1 cellular context compared by ENCODE assay signal in genomic region chr15:78507831-78508160, GRCh38.
TF ChIP-seq lines count a peak whose summit lies in the region.

No MANE protein-coding gene starts in this region.

TF ChIP-seq in HepG2, 621 proteins besides CTCF, POLR2A, EP300 and RAD21 (continued from another document and continues in another):
- TF ChIP-seq MXD1 (CRISPR knock-in tag; IDR thresholded peaks at IDR 0.05), result no peak
- TF ChIP-seq ZNF589 (CRISPR knock-in tag; conservative IDR thresholded peaks at IDR 0.05), result no peak
- TF ChIP-seq NRL (CRISPR knock-in tag; IDR thresholded peaks at IDR 0.05; ENCODE audit: borderline replicate concordance), result 0 out of 2 replicates have a peak, but pooled peaks have one; percentile 16
- TF ChIP-seq ZNF777 (CRISPR knock-in tag; IDR thresholded peaks at IDR 0.05), result peak; percentile 52; the same call in 1 of the 2 replicates
- no peak for TF ChIP-seq USF2 (IDR thresholded peaks at IDR 0.05; ENCODE audit: low read depth, low read length)
- no peak for TF ChIP-seq USF2 (CRISPR knock-in tag; IDR thresholded peaks at IDR 0.05; ENCODE audit: borderline replicate concordance)
- TF ChIP-seq ZNF460 (CRISPR knock-in tag; IDR thresholded peaks at IDR 0.05; ENCODE audit: borderline replicate concordance), result no peak
- no peak for TF ChIP-seq PHF20 (CRISPR knock-in tag; IDR thresholded peaks at IDR 0.05)
- no peak for TF ChIP-seq PBX3 (CRISPR knock-in tag; IDR thresholded peaks at IDR 0.05; ENCODE audit: borderline replicate concordance)
- no peak for TF ChIP-seq BORCS8-MEF2B (CRISPR knock-in tag; IDR thresholded peaks at IDR 0.05)
- TF ChIP-seq ZNF510 (CRISPR knock-in tag; IDR thresholded peaks at IDR 0.05; ENCODE audit: low read depth), result no peak
- TF ChIP-seq ELF4 (CRISPR knock-in tag; IDR thresholded peaks at IDR 0.05; ENCODE audit: borderline replicate concordance), result no peak
- no peak for TF ChIP-seq CREB3 (CRISPR knock-in tag; IDR thresholded peaks at IDR 0.05)
- no peak for TF ChIP-seq MEIS1 (CRISPR knock-in tag; IDR thresholded peaks at IDR 0.05; ENCODE audit: borderline replicate concordance)
- no peak for TF ChIP-seq ISL2 (CRISPR knock-in tag; IDR thresholded peaks at IDR 0.05)
- no peak for TF ChIP-seq ZNF446 (CRISPR knock-in tag; IDR thresholded peaks at IDR 0.05)
- no peak for TF ChIP-seq KDM5A (IDR thresholded peaks at IDR 0.05; ENCODE audit: borderline replicate concordance, low read length)
- no peak for TF ChIP-seq ZNF691 (CRISPR knock-in tag; IDR thresholded peaks at IDR 0.05; ENCODE audit: borderline replicate concordance, low read depth)
- TF ChIP-seq JARID2 (CRISPR knock-in tag; IDR thresholded peaks at IDR 0.05; ENCODE audit: insufficient replicate concordance), result no peak
- no peak for TF ChIP-seq PHF21A (CRISPR knock-in tag; IDR thresholded peaks at IDR 0.05)
- no peak for TF ChIP-seq MTERF4 (CRISPR knock-in tag; IDR thresholded peaks at IDR 0.05)
- no peak for TF ChIP-seq ZNF644 (CRISPR knock-in tag; IDR thresholded peaks at IDR 0.05; ENCODE audit: low read depth)
- peak; percentile 90 for TF ChIP-seq ZNF768 (CRISPR knock-in tag; IDR thresholded peaks at IDR 0.05)
- no peak for TF ChIP-seq MLX (CRISPR knock-in tag; IDR thresholded peaks at IDR 0.05)
- TF ChIP-seq SALL2 (CRISPR knock-in tag; IDR thresholded peaks at IDR 0.05), result peak; percentile 39; the same call in 1 of the 2 replicates
- no peak for TF ChIP-seq TCF7 (IDR thresholded peaks at IDR 0.05; ENCODE audit: low read depth)
- TF ChIP-seq DPF2 (CRISPR knock-in tag; IDR thresholded peaks at IDR 0.05; ENCODE audit: borderline replicate concordance, low read depth), result no peak
- no peak for TF ChIP-seq ZSCAN20 (CRISPR knock-in tag; IDR thresholded peaks at IDR 0.05; ENCODE audit: borderline replicate concordance)
- TF ChIP-seq ZSCAN25 (CRISPR knock-in tag; IDR thresholded peaks at IDR 0.05), result no peak
- no peak for TF ChIP-seq PITX1 (CRISPR knock-in tag; IDR thresholded peaks at IDR 0.05)
- TF ChIP-seq AFF4 (CRISPR knock-in tag; IDR thresholded peaks at IDR 0.05), result no peak
- no peak for TF ChIP-seq ZNF879 (CRISPR knock-in tag; IDR thresholded peaks at IDR 0.05)
- 0 out of 2 replicates have a peak, but pooled peaks have one; percentile 66 for TF ChIP-seq ZNF746 (CRISPR knock-in tag; IDR thresholded peaks at IDR 0.05)
- no peak for TF ChIP-seq ZNF318 (CRISPR knock-in tag; IDR thresholded peaks at IDR 0.05)
- no peak for TF ChIP-seq GATA4 (IDR thresholded peaks at IDR 0.05; ENCODE audit: borderline replicate concordance, low read depth)
- no peak for TF ChIP-seq RXRA (CRISPR knock-in tag; IDR thresholded peaks at IDR 0.05)
- TF ChIP-seq ONECUT2 (CRISPR knock-in tag; IDR thresholded peaks at IDR 0.05), result no peak
